Comparison of ENCODE assay signal across 1 cellular context in the genomic region with DNA sequence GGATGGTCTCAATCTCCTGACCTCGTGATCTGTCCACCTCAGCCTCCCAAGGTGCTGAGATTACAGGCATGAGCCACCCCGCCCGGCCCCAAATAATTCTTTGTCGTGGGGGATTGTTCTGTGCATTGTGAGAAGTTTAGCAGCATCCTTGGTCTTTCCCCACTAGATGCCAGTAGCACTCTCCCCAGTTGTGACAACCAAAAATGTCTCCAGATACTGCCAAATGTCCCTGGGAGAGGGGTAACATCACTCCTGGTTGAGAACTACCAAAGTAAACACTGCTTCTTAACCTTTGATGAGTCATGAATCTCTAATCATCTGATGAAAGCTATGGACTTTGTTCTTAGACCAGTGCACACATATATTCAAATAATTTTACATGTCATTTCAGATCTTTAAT.
TF ChIP-seq lines count a peak whose summit lies in the region.

No MANE protein-coding gene starts in this region.

TF ChIP-seq in GM12878, 131 proteins besides CTCF, POLR2A, EP300 and RAD21 (continued from another document):
- TF ChIP-seq CEBPB (IDR thresholded peaks at IDR 0.05; ENCODE audit: borderline replicate concordance in 1 of 2, low read depth in 2 of 2, low read length in 2 of 2) (no peak), STAT1 (conservative IDR thresholded peaks at IDR 0.05) (no peak), SRF (IDR thresholded peaks at IDR 0.05; ENCODE audit: low read depth in 2 of 2, low read length in 2 of 2) (no peak), NRF1 (conservative IDR thresholded peaks at IDR 0.05; ENCODE audit: low read depth, low read length) (no peak), EZH2 (IDR thresholded peaks at IDR 0.05; ENCODE audit: borderline replicate concordance, control insufficient read depth, low read depth, low read length) (no peak), SUZ12 (IDR thresholded peaks at IDR 0.05; ENCODE audit: unreplicated experiment) (no peak), CHD1 (IDR thresholded peaks at IDR 0.05; ENCODE audit: low read depth, low read length) (no peak), TBL1XR1 (IDR thresholded peaks at IDR 0.05; ENCODE audit: low read depth, low read length) (no peak)
- TF ChIP-seq, protein P1, sequence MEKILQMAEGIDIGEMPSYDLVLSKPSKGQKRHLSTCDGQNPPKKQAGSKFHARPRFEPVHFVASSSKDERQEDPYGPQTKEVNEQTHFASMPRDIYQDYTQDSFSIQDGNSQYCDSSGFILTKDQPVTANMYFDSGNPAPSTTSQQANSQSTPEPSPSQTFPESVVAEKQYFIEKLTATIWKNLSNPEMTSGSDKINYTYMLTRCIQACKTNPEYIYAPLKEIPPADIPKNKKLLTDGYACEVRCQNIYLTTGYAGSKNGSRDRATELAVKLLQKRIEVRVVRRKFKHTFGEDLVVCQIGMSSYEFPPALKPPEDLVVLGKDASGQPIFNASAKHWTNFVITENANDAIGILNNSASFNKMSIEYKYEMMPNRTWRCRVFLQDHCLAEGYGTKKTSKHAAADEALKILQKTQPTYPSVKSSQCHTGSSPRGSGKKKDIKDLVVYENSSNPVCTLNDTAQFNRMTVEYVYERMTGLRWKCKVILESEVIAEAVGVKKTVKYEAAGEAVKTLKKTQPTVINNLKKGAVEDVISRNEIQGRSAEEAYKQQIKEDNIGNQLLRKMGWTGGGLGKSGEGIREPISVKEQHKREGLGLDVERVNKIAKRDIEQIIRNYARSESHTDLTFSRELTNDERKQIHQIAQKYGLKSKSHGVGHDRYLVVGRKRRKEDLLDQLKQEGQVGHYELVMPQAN (conservative IDR thresholded peaks at IDR 0.05), result no peak
